In genomic region chr3:6679510-6679909, GRCh38 we compare ENCODE assay signal across 16 cellular contexts.
A peak's percentile ranks its signal among the peaks of the same experiment; 100 is the strongest.
DNase-seq lines count a peak whose midpoint lies in the region; ATAC-seq, FAIRE-seq and TF ChIP-seq lines count a peak whose summit lies in the region.
"Had no signal": no experiment of that assay in that cellular context is flagged by ENCODE, and none has a peak within 500 bp of the region (broad histone marks: within the 10 kb centered on the region; RNA-seq: fewer than 3 reads in every experiment).

No MANE protein-coding gene starts in this region.

- H2BK120ac ChIP-seq in trophoblast cell (ENCODE audit: insufficient read depth, low read length, poor library complexity), result no peak overlapping the region

- H3K27ac Mint-ChIP-seq in mesothelial cell of epicardium, result no peak overlapping the region
- H3K27ac Mint-ChIP-seq: CD14-positive monocyte; dendritic cell treated with granulocyte-macrophage colony-stimulating factor and Interleukin-4, amounts not matched to agents 40 ng/mL and 50 ng/mL, for 4 days had no signal

- POLR2A ChIA-PET in K562 (lab: Yijun Ruan, JAX), result no interaction called here

- no TSS peak for BruUV-seq in K562 (replicated peaks; lab: Mats Ljungman, UMichigan)

- intact Hi-C loops in K562 (cut with micrococcal nuclease), result no loop called here

- H3K27ac ChIP-seq in K562 (ENCODE audit: extremely low read depth, low read depth, low read length), result no peak overlapping the region
- no peak overlapping the region for H3K27ac ChIP-seq in trophoblast cell (ENCODE audit: low read depth, low read length)

- H2AFZ ChIP-seq in K562 (ENCODE audit: low read depth, low read length) (no peak overlapping the region), trophoblast cell (ENCODE audit: insufficient read depth, low read length, poor library complexity) (no peak overlapping the region)

- no peak overlapping the region for H2AK5ac ChIP-seq in trophoblast cell (ENCODE audit: low read length)

- H3K79me1 ChIP-seq in trophoblast cell (ENCODE audit: low read length), result no peaks in the 10 kb centered on the region

- H4K20me1 ChIP-seq in K562 (replicated peaks; ENCODE audit: control insufficient read depth, insufficient read depth, low read length), result no peaks in the 10 kb centered on the region

- no peaks in the 10 kb centered on the region for H3K27me3 Mint-ChIP-seq in mesothelial cell of epicardium (ENCODE audit: low read depth)
- H3K27me3 Mint-ChIP-seq: dendritic cell treated with granulocyte-macrophage colony-stimulating factor and Interleukin-4, amounts not matched to agents 40 ng/mL and 50 ng/mL, for 4 days; stimulated activated naive CD8-positive, alpha-beta T cell treated with anti-CD3 and anti-CD28 coated beads, Interleukin-15, amount 100 ng/mL, for 72 hours had no signal

- no peak overlapping the region for H3K18ac ChIP-seq in trophoblast cell (ENCODE audit: low read length)

- H3K9me1 ChIP-seq in K562 (ENCODE audit: control insufficient read depth, insufficient read depth, low read length), result no peaks in the 10 kb centered on the region

- H3K36me3 Mint-ChIP-seq in mesothelial cell of epicardium, result no peaks in the 10 kb centered on the region
- H3K36me3 Mint-ChIP-seq: CD14-positive monocyte had no signal

- CTCF ChIA-PET in K562 (lab: Yijun Ruan, JAX; ENCODE audit: low intra/inter-chr PET ratio), result no interaction called here

- no peak for TF ChIP-seq EP300 in K562 (IDR thresholded peaks at IDR 0.05; ENCODE audit: low read length)

- FAIRE-seq in K562 (lab: Jason Lieb, UNC), result no peak
- FAIRE-seq: G401.6, keratinocyte had no signal

- H3K27me3 ChIP-seq in K562 (ENCODE audit: control insufficient read depth in 2 of 2, insufficient read depth in 2 of 2, low read length in 2 of 2) (no peaks in the 10 kb centered on the region), trophoblast cell (ENCODE audit: insufficient read depth, low read length) (no peaks in the 10 kb centered on the region)

- no peak overlapping the region for H3K9ac ChIP-seq in K562 (ENCODE audit: insufficient read depth in 1 of 2, low read depth in 2 of 2, low read length in 2 of 2)
- H3K9ac ChIP-seq in trophoblast cell (ENCODE audit: low read length), result no peak overlapping the region

- H3K9me3 ChIP-seq in K562 (replicated peaks; ENCODE audit: control insufficient read depth, insufficient read depth, low read depth, low read length), result no peaks in the 10 kb centered on the region
- H3K9me3 ChIP-seq in trophoblast cell (ENCODE audit: insufficient read depth, low read depth, low read length), result no peaks in the 10 kb centered on the region

- no peak overlapping the region for H4K8ac ChIP-seq in trophoblast cell (ENCODE audit: low read depth, low read length)

- WGBS in K562 (ENCODE audit: insufficient coverage, low coverage, missing lambda C conversion rate), result 57% methylated on average over 4 of the region's 4 CpGs
- WGBS in trophoblast cell (ENCODE audit: extremely low coverage, insufficient coverage, insufficient read length), result no CpG with 5 or more reads among the region's 4 CpGs

- H3K4ac ChIP-seq in trophoblast cell (ENCODE audit: low read depth, low read length), result no peak overlapping the region

- H3K4me2 ChIP-seq in K562 (ENCODE audit: insufficient read depth, low read length), result no peak overlapping the region
- H3K4me2 ChIP-seq in trophoblast cell (ENCODE audit: low read length), result no peak overlapping the region

- H3K4me1 ChIP-seq in K562 (replicated peaks in 1 of 2; ENCODE audit: control insufficient read depth in 2 of 2, insufficient read depth in 2 of 2, low read length in 2 of 2) (no peaks in the 10 kb centered on the region), trophoblast cell (ENCODE audit: control insufficient read depth in 1 of 2, insufficient read depth in 2 of 2, low read length in 2 of 2) (no peaks in the 10 kb centered on the region)

- in situ Hi-C loops in K562 (cut with MboI), result no loop called here

- H3K4me3 ChIP-seq in K562 (no peak overlapping the region), trophoblast cell (ENCODE audit: low read depth, low read length) (no peak overlapping the region)

- H3K4me3 Mint-ChIP-seq in mesothelial cell of epicardium, result no peak overlapping the region
- H3K4me3 Mint-ChIP-seq: CD14-positive monocyte; dendritic cell treated with granulocyte-macrophage colony-stimulating factor and Interleukin-4, amounts not matched to agents 40 ng/mL and 50 ng/mL, for 4 days; stimulated activated naive CD8-positive, alpha-beta T cell treated with anti-CD3 and anti-CD28 coated beads, Interleukin-15, amount 100 ng/mL, for 72 hours had no signal

- H4K12ac ChIP-seq in trophoblast cell (ENCODE audit: low read depth, low read length), result no peak overlapping the region

- DNase-seq in K562 (ENCODE audit: extremely low read depth in 1 of 4, low spot score in 3 of 4), result peak in 1 of 4 experiments; percentile 3
- DNase-seq in NCI-H446 (lab: John Stamatoyannopoulos, UW), result no peak
- no peak for DNase-seq in trophoblast cell
- no peak for DNase-seq in mesothelial cell of epicardium (ENCODE audit: low spot score in 2 of 2, unreplicated experiment in 2 of 2)
- no peak for DNase-seq in activated CD4-positive, alpha-beta T cell treated with anti-CD3 and anti-CD28 coated beads for 4 hours
- DNase-seq: foreskin melanocyte; NCI-H2171 treated with DMSO at 0.1 percent for 48 hours; retina; stimulated activated naive CD8-positive, alpha-beta T cell treated with anti-CD3 and anti-CD28 coated beads, Interleukin-15, amount 100 ng/mL, for 72 hours had no signal

- H2BK5ac ChIP-seq in trophoblast cell (ENCODE audit: low read depth, low read length, poor library complexity), result no peak overlapping the region

- H4K91ac ChIP-seq in trophoblast cell (ENCODE audit: low read depth, low read length), result no peak overlapping the region

- H3K4me1 Mint-ChIP-seq in mesothelial cell of epicardium, result no peaks in the 10 kb centered on the region
- H3K4me1 Mint-ChIP-seq: CD14-positive monocyte; stimulated activated naive CD8-positive, alpha-beta T cell treated with anti-CD3 and anti-CD28 coated beads, Interleukin-15, amount 100 ng/mL, for 72 hours had no signal

- TF ChIP-seq CTCF in K562 (IDR thresholded peaks at IDR 0.05 in 2 of 3, conservative IDR thresholded peaks at IDR 0.05 in 1 of 3; ENCODE audit: insufficient read depth in 2 of 3, low read depth in 1 of 3, low read length in 3 of 3) (no peak), mesothelial cell of epicardium (IDR thresholded peaks at IDR 0.05; ENCODE audit: unreplicated experiment) (no peak)

- peaks cover 10% of the 10 kb centered on the region for H3K9me3 Mint-ChIP-seq in mesothelial cell of epicardium

- no peak for TF ChIP-seq POLR2A in K562 (conservative IDR thresholded peaks at IDR 0.05)

- H3K79me2 ChIP-seq in K562 (ENCODE audit: control insufficient read depth, insufficient read depth, low read length) (no peaks in the 10 kb centered on the region), trophoblast cell (ENCODE audit: control insufficient read depth, insufficient read depth, low read length, poor library complexity) (no peaks in the 10 kb centered on the region)

- H2BK12ac ChIP-seq in trophoblast cell (ENCODE audit: low read length), result no peak overlapping the region

- no peak; a peak in 1 of 4 replicates for TF ChIP-seq RAD21 in K562 (CRISPR knock-in tag; conservative IDR thresholded peaks at IDR 0.05 in 1 of 2, IDR thresholded peaks at IDR 0.05 in 1 of 2)

- no peak overlapping the region for H3K23ac ChIP-seq in trophoblast cell (ENCODE audit: low read length)

- peak; percentile 56 for ATAC-seq in GM18867 (IDR thresholded peaks at IDR 0.05; ENCODE audit: unreplicated experiment)
- peak; percentile 51 for ATAC-seq in GM21717 (IDR thresholded peaks at IDR 0.05; ENCODE audit: unreplicated experiment)
- ATAC-seq in HG03432 (IDR thresholded peaks at IDR 0.05; ENCODE audit: unreplicated experiment), result peak; percentile 43
- ATAC-seq in K562, result peak; percentile 58; the same call in 2 of the 3 replicates
- ATAC-seq: stimulated activated naive CD8-positive, alpha-beta T cell treated with anti-CD3 and anti-CD28 coated beads, Interleukin-15, amount 100 ng/mL, for 72 hours had no signal

- no peak overlapping the region for H3K14ac ChIP-seq in trophoblast cell (ENCODE audit: low read length)

- H3K36me3 ChIP-seq in K562 (ENCODE audit: control insufficient read depth, insufficient read depth, low read length), result no peaks in the 10 kb centered on the region
- H3K36me3 ChIP-seq in trophoblast cell (ENCODE audit: control insufficient read depth in 1 of 2, insufficient read depth in 2 of 2, low read length in 2 of 2), result no peaks in the 10 kb centered on the region

TF ChIP-seq in K562, 482 proteins besides CTCF, POLR2A, EP300 and RAD21:
- TF ChIP-seq SPI1 (IDR thresholded peaks at IDR 0.05; ENCODE audit: borderline replicate concordance, low read depth, low read length) (0 out of 2 replicates have a peak, but pooled peaks have one; percentile 30), THRAP3 (IDR thresholded peaks at IDR 0.05; ENCODE audit: borderline replicate concordance) (no peak)
